1 cellular context compared by ENCODE assay signal in genomic region chr10:46541735-46542566, GRCh38.
TF ChIP-seq lines count a peak whose summit lies in the region.

No MANE protein-coding gene starts in this region.

TF ChIP-seq in SK-N-SH treated with all-trans-retinoic acid at 6 μM for 48 hours, 23 proteins besides CTCF, POLR2A, EP300 and RAD21 (continued from another document):
- TF ChIP-seq ZFP3 (CRISPR knock-in tag; IDR thresholded peaks at IDR 0.05), result no peak
- no peak for TF ChIP-seq PPARA (CRISPR knock-in tag; IDR thresholded peaks at IDR 0.05; ENCODE audit: borderline replicate concordance)
